Comparison of ENCODE assay signal across 1 cellular context in genomic region chr6:109705258-109705657, GRCh38.
TF ChIP-seq lines count a peak whose summit lies in the region.

No MANE protein-coding gene starts in this region.

TF ChIP-seq in K562, 482 proteins besides CTCF, POLR2A, EP300 and RAD21 (continued from another document):
- no peak for TF ChIP-seq ELK3 (CRISPR knock-in tag; IDR thresholded peaks at IDR 0.05)
- peak; percentile 86 for TF ChIP-seq STAG1 (CRISPR knock-in tag; IDR thresholded peaks at IDR 0.05; ENCODE audit: borderline replicate concordance)
- TF ChIP-seq HCFC1 (IDR thresholded peaks at IDR 0.05; ENCODE audit: low read depth, low read length) = 0 out of 2 replicates have a peak, but pooled peaks have one; percentile 14
- TF ChIP-seq ZFP36 (IDR thresholded peaks at IDR 0.05; ENCODE audit: low read depth, low read length, partially characterized antibody) = peak; percentile 29
- TF ChIP-seq DEAF1 (CRISPR knock-in tag; IDR thresholded peaks at IDR 0.05) = peak; percentile 99
- peak in 1 of 2 experiments; percentile 41; a peak in 1 of 4 replicates for TF ChIP-seq RCOR1 (IDR thresholded peaks at IDR 0.05; ENCODE audit: borderline replicate concordance in 1 of 2, low read depth in 2 of 2, low read length in 2 of 2)
- TF ChIP-seq PRMT5 (CRISPR knock-in tag; IDR thresholded peaks at IDR 0.05) = no peak
- TF ChIP-seq L3MBTL2 (IDR thresholded peaks at IDR 0.05) = 0 out of 2 replicates have a peak, but pooled peaks have one; percentile 24
- no peak for TF ChIP-seq ARID4B (CRISPR knock-in tag; IDR thresholded peaks at IDR 0.05)
- no peak for TF ChIP-seq ZNF511 (CRISPR knock-in tag; IDR thresholded peaks at IDR 0.05)
- TF ChIP-seq XRCC5 (IDR thresholded peaks at IDR 0.05; ENCODE audit: low read depth, low read length) = peak; percentile 82; the same call in 1 of the 2 replicates
- TF ChIP-seq ZNF41 (CRISPR knock-in tag; conservative IDR thresholded peaks at IDR 0.05) = 0 out of 2 replicates have a peak, but pooled peaks have one; percentile 34
- no peak for TF ChIP-seq PHF21A (IDR thresholded peaks at IDR 0.05; ENCODE audit: borderline replicate concordance, low read depth)
- peak; percentile 13; the same call in 1 of the 2 replicates for TF ChIP-seq CTBP1 (IDR thresholded peaks at IDR 0.05; ENCODE audit: borderline replicate concordance)
- peak; percentile 47; the same call in 1 of the 2 replicates for TF ChIP-seq CREM (IDR thresholded peaks at IDR 0.05; ENCODE audit: low read depth)
- peak; percentile 19; the same call in 1 of the 2 replicates for TF ChIP-seq TCF3 (CRISPR knock-in tag; IDR thresholded peaks at IDR 0.05)
- TF ChIP-seq YY1 (IDR thresholded peaks at IDR 0.05; ENCODE audit: borderline replicate concordance in 1 of 3, control insufficient read depth in 1 of 3, extremely low read depth in 1 of 3, insufficient read depth in 3 of 3, insufficient read length in 1 of 3, insufficient replicate concordance in 2 of 3, low read depth in 1 of 3, low read length in 2 of 3) = peak in 1 of 3 experiments; percentile 35
- TF ChIP-seq SOX6 (IDR thresholded peaks at IDR 0.05) = 0 out of 2 replicates have a peak, but pooled peaks have one; percentile 10
- TF ChIP-seq RB1 (IDR thresholded peaks at IDR 0.05; ENCODE audit: low read depth) = peak; percentile 62; the same call in 1 of the 2 replicates
- peak; percentile 96 for TF ChIP-seq SMC3 (conservative IDR thresholded peaks at IDR 0.05; ENCODE audit: insufficient read depth, low read depth, low read length)
- peak; percentile 66 for TF ChIP-seq CTCFL (IDR thresholded peaks at IDR 0.05; ENCODE audit: borderline replicate concordance, insufficient read depth, low read depth, low read length, poor library complexity, severe bottlenecking)
- 0 out of 2 replicates have a peak, but pooled peaks have one; percentile 14 for TF ChIP-seq ZNF384 (IDR thresholded peaks at IDR 0.05; ENCODE audit: low read depth, low read length)
- TF ChIP-seq GABPB1 (CRISPR knock-in tag; IDR thresholded peaks at IDR 0.05) = peak; percentile 45; the same call in 1 of the 2 replicates
- TF ChIP-seq MED1 (CRISPR knock-in tag; IDR thresholded peaks at IDR 0.05; ENCODE audit: borderline replicate concordance) = no peak
- TF ChIP-seq ATF7 (IDR thresholded peaks at IDR 0.05) = peak; percentile 25; the same call in 1 of the 2 replicates
- TF ChIP-seq MAZ (CRISPR knock-in tag; conservative IDR thresholded peaks at IDR 0.05 in 1 of 2, IDR thresholded peaks at IDR 0.05 in 1 of 2) = 0 out of 4 replicates have a peak, but pooled peaks of 1 of the 2 experiments have one; percentile 35
- TF ChIP-seq ZEB2 (IDR thresholded peaks at IDR 0.05) = no peak
- TF ChIP-seq MEF2D (tag; conservative IDR thresholded peaks at IDR 0.05; ENCODE audit: low read depth) = no peak
TF ChIP-seq in K562: peak in this region for 25.
